8 cellular contexts compared by ENCODE assay signal in genomic region chr13:52652170-52652979, GRCh38. TPM values are rescaled to one million over a fixed set of nuclear protein-coding genes. Genes with fewer than 3 reads are reported as not detected.
DNase-seq lines count a peak whose midpoint lies in the region; ATAC-seq and TF ChIP-seq lines count a peak whose summit lies in the region.

TSS of gene SUGT1 (plus strand) at chr13:52652836. CDS start at chr13:52652921, 85 bp downstream.

- no peaks in the 10 kb centered on the region for H3K36me3 ChIP-seq in mucosa of descending colon (ENCODE audit: low read depth)

- intact Hi-C loops in mucosa of descending colon (cut with DNase I, micrococcal nuclease) = no loop called here

- peak; percentile 28 for TF ChIP-seq CTCF in mucosa of descending colon (IDR thresholded peaks at IDR 0.05)

- H3K27ac Mint-ChIP-seq in IgD-negative memory B cell = no peak within 1 kb of the TSS

- no peaks in the 10 kb centered on the region for H3K9me3 Mint-ChIP-seq in IgD-negative memory B cell

- peak within 1 kb of the TSS; percentile 45 for H3K4me3 ChIP-seq in mucosa of descending colon

- no peaks in the 10 kb centered on the region for H3K27me3 Mint-ChIP-seq in IgD-negative memory B cell

- H3K9me3 ChIP-seq in mucosa of descending colon = no peaks in the 10 kb centered on the region

- no peak within 1 kb of the TSS for H3K4me3 Mint-ChIP-seq in IgD-negative memory B cell

- peak within 1 kb of the TSS; percentile 96 for H3K27ac ChIP-seq in epithelial cell of prostate

- H3K4me1 ChIP-seq in mucosa of descending colon (ENCODE audit: low read depth) = peaks cover 27% of the 10 kb centered on the region

- DNase-seq in DMS153 treated with DMSO at 0.1 percent for 48 hours (lab: John Stamatoyannopoulos, UW; ENCODE audit: unreplicated experiment) (peak; percentile 96), OCI-M1 (lab: John Stamatoyannopoulos, UW) (peak; percentile 99), activated T-cell treated with anti-CD3 and anti-CD28 coated beads for 24 hours (ENCODE audit: low read depth) (peak; percentile 95), epithelial cell of prostate (ENCODE audit: low read depth, low spot score) (peak; percentile 85), mucosa of descending colon (peak; percentile 97 to 99 (median 98))
- DNase-seq in stimulated activated CD8-positive, alpha-beta memory T cell treated with anti-CD3 and anti-CD28 coated beads, Interleukin-4, amount 100 ng/mL, for 24 hours (ENCODE audit: low read depth) = peak; percentile 94

- H3K4me1 Mint-ChIP-seq in IgD-negative memory B cell = peaks cover 10 to 16% (median 11%) of the 10 kb centered on the region in 3 donors

- ATAC-seq in GM21529 (IDR thresholded peaks at IDR 0.05; ENCODE audit: unreplicated experiment) (peak; percentile 94), mucosa of descending colon (peak; percentile 97)

- H3K36me3 Mint-ChIP-seq in IgD-negative memory B cell = peaks cover 5% of the 10 kb centered on the region

RNA-seq across cellular contexts. Expression of gene SUGT1, which starts in this region (rescaled TPM):
- 47.3 TPM for polyA plus RNA-seq in IgD-negative memory B cell
- 10 to 100 TPM; 41.3 to 57.7 (median 44.6) TPM for total RNA-seq in mucosa of descending colon

Comparison
In these comparisons a context has a peak if more than half of its experiments do, and no peak if none do; other contexts are left out.
1. Peak in every context shown above with its lines: DNase-seq, ATAC-seq, H3K4me3 ChIP-seq and H3K27ac ChIP-seq.